Comparison of ENCODE assay signal across 15 cellular contexts in genomic region chr14:32571995-32572866, GRCh38.
DNase-seq lines count a peak whose midpoint lies in the region; ATAC-seq lines count a peak whose summit lies in the region.
"Had no signal": no experiment of that assay in that cellular context is flagged by ENCODE, and none has a peak within 500 bp of the region (broad histone marks: within the 10 kb centered on the region; RNA-seq: fewer than 3 reads in every experiment).

No MANE protein-coding gene starts in this region.

- DNase-seq in left colon (peak; percentile 53 to 63), COR-L47 (lab: John Stamatoyannopoulos, UW) (no peak), T-helper 1 cell (no peak)
- DNase-seq: activated naive CD8-positive, alpha-beta T cell treated with anti-CD3 and anti-CD28 coated beads for 36 hours; cortex of kidney; gastrocnemius medialis; KBM-7; lower lobe of right lung; NCI-H2081 treated with DMSO at 0.1 percent for 48 hours; stimulated activated naive CD4-positive, alpha-beta T cell had no signal

- intact Hi-C loops in left colon (cut with DNase I, micrococcal nuclease): no loop called here

- ATAC-seq in GM18861 (IDR thresholded peaks at IDR 0.05; ENCODE audit: unreplicated experiment): peak; percentile 83
- peak; percentile 85 for ATAC-seq in GM21619 (IDR thresholded peaks at IDR 0.05; ENCODE audit: unreplicated experiment)
- ATAC-seq in HG03196 (IDR thresholded peaks at IDR 0.05; ENCODE audit: unreplicated experiment): peak; percentile 64
- peak; percentile 93 for ATAC-seq in left colon
- no peak for ATAC-seq in HG03139 (IDR thresholded peaks at IDR 0.05; ENCODE audit: unreplicated experiment)
- no peak for ATAC-seq in activated CD4-positive, CD25-positive, alpha-beta regulatory T cell treated with anti-CD3 and anti-CD28 coated beads, Interleukin-2, amount 50 U/mL, for 24 hours
- ATAC-seq: gastrocnemius medialis, lower lobe of right lung had no signal

Comparison
In these comparisons a context has a peak if more than half of its experiments do, and no peak if none do; other contexts are left out.
1. ATAC-seq: peak in GM18861 (single experiment), GM21619 (single experiment), HG03196 (single experiment) and left colon (single experiment); none in HG03139 (single experiment) and activated CD4-positive, CD25-positive, alpha-beta regulatory T cell treated with anti-CD3 and anti-CD28 coated beads, Interleukin-2, amount 50 U/mL, for 24 hours (0 of 2).
2. DNase-seq: peak in left colon (2 of 2); none in COR-L47 (single experiment) and T-helper 1 cell (0 of 5).